In the genomic region with DNA sequence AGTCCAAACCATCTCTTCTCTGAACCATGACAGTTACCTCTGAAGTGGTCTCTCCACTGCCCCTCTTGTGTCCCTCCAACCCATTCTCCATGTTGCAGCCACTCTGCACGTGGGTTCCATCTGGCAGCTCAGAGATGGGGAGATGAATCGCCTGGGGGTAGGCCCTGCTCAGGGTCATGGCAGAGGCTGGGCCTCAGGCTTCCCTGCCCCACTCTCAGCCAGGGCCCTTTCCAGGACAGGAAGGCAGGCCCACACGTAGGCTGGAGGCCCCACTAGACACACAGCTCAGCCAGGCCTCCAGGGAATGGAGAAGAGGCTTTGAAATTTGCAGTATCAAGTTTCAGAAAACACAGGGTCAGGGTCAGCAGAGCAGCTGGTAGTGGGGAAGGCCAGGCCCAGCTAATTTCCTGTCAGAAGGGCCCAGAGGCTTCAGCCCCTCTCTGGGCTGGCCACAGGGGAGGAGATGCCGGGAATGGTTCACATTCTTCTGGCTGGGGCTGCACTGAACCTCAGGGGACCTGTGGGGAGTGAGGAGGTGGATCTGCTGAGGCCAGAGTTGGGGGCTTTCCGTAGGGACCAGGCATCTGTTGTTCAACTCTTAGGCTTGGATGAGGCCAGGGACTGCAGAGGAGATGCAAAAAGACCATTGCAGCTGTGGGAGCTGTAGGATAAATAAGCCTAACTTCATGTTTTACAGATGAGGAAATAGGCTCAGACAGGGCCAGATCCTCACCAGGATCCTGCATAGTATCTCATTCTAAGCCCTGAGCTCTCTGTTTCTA, we compare ENCODE assay signal across 8 cellular contexts.
DNase-seq lines count a peak whose midpoint lies in the region; ATAC-seq and TF ChIP-seq lines count a peak whose summit lies in the region.

No MANE protein-coding gene starts in this region.

- peak; percentile 55 for ATAC-seq in HG03066 (IDR thresholded peaks at IDR 0.05; ENCODE audit: low read depth, unreplicated experiment)
- no peak for ATAC-seq in HG03175 (IDR thresholded peaks at IDR 0.05; ENCODE audit: unreplicated experiment)
- ATAC-seq in esophagus mucosa, result no peak
- ATAC-seq in HG02981 (IDR thresholded peaks at IDR 0.05; ENCODE audit: unreplicated experiment), result no peak

- peak; percentile 84 for DNase-seq in AG09309 (ENCODE audit: low read depth)
- peak; percentile 97 to 98 for DNase-seq in cardiac fibroblast (ENCODE audit: low read depth in 2 of 2)
- DNase-seq in mucosa of gallbladder (ENCODE audit: low spot score), result peak; percentile 37
- DNase-seq in NOMO-1 treated with dmso at 0.1 percent for 144 hours (lab: John Stamatoyannopoulos, UW; ENCODE audit: unreplicated experiment), result no peak

- H3K4me3 ChIP-seq in AG09309 (ENCODE audit: control insufficient read depth, low read depth, low read length) (no peak overlapping the region), cardiac fibroblast (replicated peaks in 1 of 2; ENCODE audit: low read depth in 2 of 2, low read length in 2 of 2) (no peak overlapping the region)

- TF ChIP-seq CTCF in AG09309 (IDR thresholded peaks at IDR 0.05; ENCODE audit: control insufficient read depth, insufficient read depth, low read depth, low read length, missing control alignments) (no peak), cardiac fibroblast (IDR thresholded peaks at IDR 0.05; ENCODE audit: low read depth, low read length) (no peak)
